ENCODE assay signal across 1 cellular context in the genomic region with DNA sequence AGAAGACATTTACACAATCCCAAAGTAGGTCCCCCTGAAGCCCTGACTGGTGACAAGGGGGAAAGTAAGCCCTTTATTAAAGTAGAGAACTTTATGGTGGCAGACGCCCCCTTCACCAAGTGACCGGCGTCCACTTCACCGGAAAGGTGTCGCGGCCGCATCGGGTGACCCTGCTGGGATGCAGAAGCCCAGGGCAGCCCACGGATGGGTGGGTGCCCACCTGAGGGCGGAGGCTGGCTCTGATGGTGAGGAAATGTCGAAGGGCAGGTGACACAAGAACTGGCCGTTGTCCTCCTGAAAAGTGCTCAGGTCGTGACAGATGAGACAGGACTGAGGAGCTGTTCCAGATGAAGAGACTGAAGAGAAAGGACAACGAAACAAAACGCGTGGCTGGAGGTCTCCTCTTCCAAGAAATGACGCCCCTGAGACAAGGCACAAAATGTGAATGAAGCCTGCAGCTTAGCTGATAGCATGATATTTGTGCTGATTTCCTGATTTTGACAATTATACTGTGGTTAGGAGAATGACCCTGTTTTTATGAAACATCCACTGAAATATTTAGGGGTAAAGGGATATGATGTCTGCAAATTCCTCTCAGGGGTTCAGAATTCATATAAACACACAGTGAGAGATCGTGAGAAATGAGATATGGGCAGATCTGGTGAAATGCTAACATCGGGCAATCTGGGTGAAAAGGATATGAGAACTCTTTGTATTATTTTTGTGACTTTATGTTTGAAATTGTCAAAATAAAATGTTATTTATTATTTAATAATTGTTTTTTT.
TF ChIP-seq lines count a peak whose summit lies in the region.

No MANE protein-coding gene starts in this region.

TF ChIP-seq in H1, 55 proteins besides CTCF, POLR2A, EP300 and RAD21:
- TF ChIP-seq, protein P1, sequence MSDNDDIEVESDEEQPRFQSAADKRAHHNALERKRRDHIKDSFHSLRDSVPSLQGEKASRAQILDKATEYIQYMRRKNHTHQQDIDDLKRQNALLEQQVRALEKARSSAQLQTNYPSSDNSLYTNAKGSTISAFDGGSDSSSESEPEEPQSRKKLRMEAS (IDR thresholded peaks at IDR 0.05): no peak
- TF ChIP-seq CBX8 (IDR thresholded peaks at IDR 0.05; ENCODE audit: borderline replicate concordance, low read depth, low read length) (no peak), BACH1 (IDR thresholded peaks at IDR 0.05; ENCODE audit: low read length) (no peak), SRF (IDR thresholded peaks at IDR 0.05; ENCODE audit: low read depth, low read length) (no peak), KDM1A (IDR thresholded peaks at IDR 0.05; ENCODE audit: borderline replicate concordance, low read length) (no peak), ASH2L (IDR thresholded peaks at IDR 0.05; ENCODE audit: low read length) (no peak), KDM4A (IDR thresholded peaks at IDR 0.05; ENCODE audit: low read depth, low read length, severe bottlenecking) (no peak), CHD1 (IDR thresholded peaks at IDR 0.05; ENCODE audit: low read depth, low read length) (no peak), TCF12 (IDR thresholded peaks at IDR 0.05; ENCODE audit: low read depth, low read length) (no peak), FOSL1 (IDR thresholded peaks at IDR 0.05; ENCODE audit: insufficient read depth, low read depth, low read length) (no peak), CEBPB (IDR thresholded peaks at IDR 0.05; ENCODE audit: low read depth, low read length) (no peak), NANOG (IDR thresholded peaks at IDR 0.05; ENCODE audit: insufficient read depth, low read depth, low read length, poor library complexity, severe bottlenecking) (no peak), EGR1 (IDR thresholded peaks at IDR 0.05; ENCODE audit: borderline replicate concordance, low read depth, low read length) (no peak), POU5F1 (IDR thresholded peaks at IDR 0.05; ENCODE audit: low read depth, low read length) (no peak), NRF1 (IDR thresholded peaks at IDR 0.05; ENCODE audit: low read depth, low read length) (no peak), KDM5A (IDR thresholded peaks at IDR 0.05; ENCODE audit: low read length) (no peak)
- TF ChIP-seq, protein P2, sequence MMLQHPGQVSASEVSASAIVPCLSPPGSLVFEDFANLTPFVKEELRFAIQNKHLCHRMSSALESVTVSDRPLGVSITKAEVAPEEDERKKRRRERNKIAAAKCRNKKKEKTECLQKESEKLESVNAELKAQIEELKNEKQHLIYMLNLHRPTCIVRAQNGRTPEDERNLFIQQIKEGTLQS (IDR thresholded peaks at IDR 0.05; ENCODE audit: insufficient read depth, low read depth, low read length): no peak
